ENCODE assay signal across 8 cellular contexts in genomic region chr2:148643998-148644884, GRCh38. TPM values are rescaled to one million over a fixed set of nuclear protein-coding genes. Genes with fewer than 3 reads are reported as not detected.
A peak's percentile ranks its signal among the peaks of the same experiment; 100 is the strongest.
DNase-seq lines count a peak whose midpoint lies in the region; ATAC-seq, FAIRE-seq and TF ChIP-seq lines count a peak whose summit lies in the region.

TSS of gene EPC2 (plus strand) at chr2:148644751. CDS start at chr2:148645018, 267 bp downstream.

- peak; percentile 63 for ATAC-seq in GM21515 (IDR thresholded peaks at IDR 0.05; ENCODE audit: unreplicated experiment)

- H3K4me3 ChIP-seq in esophagus muscularis mucosa (peak within 1 kb of the TSS; percentile 87 to 98 (median 96)), muscle layer of duodenum (ENCODE audit: low read depth in 1 of 2, low read length in 2 of 2) (peak within 1 kb of the TSS; percentile 90 to 91)

- FAIRE-seq in D721Med (lab: Jason Lieb, UNC): no peak

- no peak for TF ChIP-seq EP300 in esophagus muscularis mucosa (IDR thresholded peaks at IDR 0.05)

- TF ChIP-seq CTCF in D721Med (IDR thresholded peaks at IDR 0.05; ENCODE audit: insufficient read depth, missing control alignments) (no peak), esophagus muscularis mucosa (IDR thresholded peaks at IDR 0.05) (no peak)

- H3K27me3 ChIP-seq in esophagus muscularis mucosa: no peaks in the 10 kb centered on the region
- no peaks in the 10 kb centered on the region for H3K27me3 ChIP-seq in muscle layer of duodenum (ENCODE audit: low read depth, low read length)

- TF ChIP-seq POLR2A in esophagus muscularis mucosa (IDR thresholded peaks at IDR 0.05; ENCODE audit: low read depth): peak; percentile 38

- H3K4me1 ChIP-seq in esophagus muscularis mucosa (peaks cover 18 to 40% (median 33%) of the 10 kb centered on the region in 4 donors), muscle layer of duodenum (ENCODE audit: control insufficient read depth in 1 of 2, insufficient read depth in 2 of 2, low read length in 2 of 2) (peaks cover 0 to 24% of the 10 kb centered on the region in 2 donors)

- intact Hi-C loops in esophagus muscularis mucosa (cut with DNase I): no loop called here

- DNase-seq in D721Med (ENCODE audit: insufficient read length, low spot score) (peak; percentile 53), HuH-7.5 (ENCODE audit: low spot score) (peak; percentile 71), esophagus muscularis mucosa (ENCODE audit: extremely low spot score) (peak; percentile 96)
- peak; percentile 89 to 94 for DNase-seq in activated T-cell treated with anti-CD3 and anti-CD28 coated beads, Interleukin-2, amount 50 U/mL, for 48 hours
- DNase-seq in stimulated activated CD8-positive, alpha-beta memory T cell treated with anti-CD3 and anti-CD28 coated beads, Interleukin-7, amount 100 ng/mL, for 4 hours (ENCODE audit: low read depth in 2 of 2): peak; percentile 73 to 87

- no peaks in the 10 kb centered on the region for H3K36me3 ChIP-seq in esophagus muscularis mucosa
- no peaks in the 10 kb centered on the region for H3K36me3 ChIP-seq in muscle layer of duodenum (ENCODE audit: control insufficient read depth in 1 of 2, insufficient read depth in 2 of 2, low read length in 2 of 2)

- 0% methylated on average over 6 of the region's 94 CpGs for WGBS in esophagus muscularis mucosa

- H3K9me3 ChIP-seq in esophagus muscularis mucosa: no peaks in the 10 kb centered on the region
- no peaks in the 10 kb centered on the region for H3K9me3 ChIP-seq in muscle layer of duodenum (ENCODE audit: control insufficient read depth in 1 of 2, low read length in 2 of 2)

- H3K27ac ChIP-seq in esophagus muscularis mucosa (replicated peaks in 1 of 4) (peak within 1 kb of the TSS; percentile 98 to 100 (median 100)), muscle layer of duodenum (ENCODE audit: low read length) (peak within 1 kb of the TSS; percentile 91)

TF ChIP-seq in PFSK-1, 5 proteins besides CTCF, POLR2A, EP300 and RAD21:
- peak; percentile 63 for TF ChIP-seq FOXP2 (optimal IDR thresholded peaks at IDR 0.05; ENCODE audit: borderline replicate concordance, extremely low read depth, extremely low read length, insufficient read depth)
- peak; percentile 58 to 86; a peak in 3 of 4 replicates for TF ChIP-seq REST (IDR thresholded peaks at IDR 0.05; ENCODE audit: insufficient read depth in 1 of 2, low read depth in 2 of 2, low read length in 2 of 2)
- no peak for TF ChIP-seq SIN3A (IDR thresholded peaks at IDR 0.05; ENCODE audit: borderline replicate concordance, insufficient read depth, low read length)
- TF ChIP-seq POLR2AphosphoS5 (IDR thresholded peaks at IDR 0.05; ENCODE audit: low read depth, low read length): peak; percentile 79; the same call in 1 of the 2 replicates
- peak; percentile 72; the same call in 1 of the 2 replicates for TF ChIP-seq TAF1 (IDR thresholded peaks at IDR 0.05; ENCODE audit: borderline replicate concordance, insufficient read depth, low read length)

RNA-seq across cellular contexts. Expression of gene EPC2, which starts in this region (rescaled TPM):
- polyA plus RNA-seq in PFSK-1 (2012; ENCODE audit: insufficient read length, low read depth): 11.8 TPM
- 10 to 100 TPM; 25.0 to 34.1 (median 28.1) TPM for total RNA-seq in esophagus muscularis mucosa

Comparison
In these comparisons a context has a peak if more than half of its experiments do, and no peak if none do; other contexts are left out.
1. Peak in every context shown above with its lines: DNase-seq, ATAC-seq, H3K4me3 ChIP-seq and H3K27ac ChIP-seq.